19 cellular contexts compared by ENCODE assay signal in genomic region chr11:115184901-115185300, GRCh38.
"Had no signal": no experiment of that assay in that cellular context is flagged by ENCODE, and none has a peak within 500 bp of the region (broad histone marks: within the 10 kb centered on the region; RNA-seq: fewer than 3 reads in every experiment).

No MANE protein-coding gene starts in this region.

- H3K36me3 Mint-ChIP-seq: naive thymus-derived CD8-positive, alpha-beta T cell; stimulated activated memory B cell treated with anti-CD40 and anti-IgM and Interleukin-4, amounts not matched to agents 10 μg/mL and 1 μg/mL and 100 μg/mL, for 72 hours had no signal

- H3K4me1 Mint-ChIP-seq: naive thymus-derived CD8-positive, alpha-beta T cell; stimulated activated memory B cell treated with anti-CD40 and anti-IgM and Interleukin-4, amounts not matched to agents 10 μg/mL and 1 μg/mL and 100 μg/mL, for 72 hours; stimulated activated naive CD8-positive, alpha-beta T cell treated with anti-CD3 and anti-CD28 coated beads, Interleukin-15, amount 100 ng/mL, for 72 hours had no signal

- H3K9me3 ChIP-seq: mucosa of descending colon, right lobe of liver, spleen, testis had no signal

- H3K27ac ChIP-seq: hepatocyte, right lobe of liver, spleen, testis had no signal

- H3K27ac Mint-ChIP-seq: naive thymus-derived CD8-positive, alpha-beta T cell; stimulated activated memory B cell treated with anti-CD40 and anti-IgM and Interleukin-4, amounts not matched to agents 10 μg/mL and 1 μg/mL and 100 μg/mL, for 72 hours; stimulated activated naive CD8-positive, alpha-beta T cell treated with anti-CD3 and anti-CD28 coated beads, Interleukin-15, amount 100 ng/mL, for 72 hours had no signal

- H3K4me3 Mint-ChIP-seq: naive thymus-derived CD8-positive, alpha-beta T cell; neural crest cell; stimulated activated memory B cell treated with anti-CD40 and anti-IgM and Interleukin-4, amounts not matched to agents 10 μg/mL and 1 μg/mL and 100 μg/mL, for 72 hours; stimulated activated naive CD8-positive, alpha-beta T cell treated with anti-CD3 and anti-CD28 coated beads, Interleukin-15, amount 100 ng/mL, for 72 hours had no signal

- H3K27me3 ChIP-seq: hepatocyte, right lobe of liver, spleen, testis had no signal

- H3K9me3 Mint-ChIP-seq: neural crest cell; stimulated activated memory B cell treated with anti-CD40 and anti-IgM and Interleukin-4, amounts not matched to agents 10 μg/mL and 1 μg/mL and 100 μg/mL, for 72 hours; stimulated activated naive CD8-positive, alpha-beta T cell treated with anti-CD3 and anti-CD28 coated beads, Interleukin-15, amount 100 ng/mL, for 72 hours had no signal

- ATAC-seq: esophagus mucosa; mucosa of descending colon; naive thymus-derived CD8-positive, alpha-beta T cell; right lobe of liver; stimulated activated memory B cell treated with anti-CD40 and anti-IgM and Interleukin-4, amounts not matched to agents 10 μg/mL and 1 μg/mL and 100 μg/mL, for 72 hours; stimulated activated naive CD8-positive, alpha-beta T cell treated with anti-CD3 and anti-CD28 coated beads, Interleukin-15, amount 100 ng/mL, for 72 hours had no signal

- H3K36me3 ChIP-seq: right lobe of liver, spleen had no signal

- H3K4me1 ChIP-seq: spleen had no signal

- H3K4me3 ChIP-seq: hepatocyte, mucosa of descending colon, right lobe of liver, spleen, testis had no signal

- H3K4me2 ChIP-seq: hepatocyte had no signal

- DNase-seq: effector memory CD4-positive, alpha-beta T cell; glutamatergic neuron; kidney; left cardiac atrium; mammary epithelial cell; mucosa of descending colon; naive thymus-derived CD8-positive, alpha-beta T cell; right lobe of liver; spleen; stimulated activated CD4-positive, alpha-beta T cell treated with anti-CD3 and anti-CD28 coated beads, Interleukin-15, amount 100 ng/mL, for 24 hours; stimulated activated CD4-positive, alpha-beta T cell treated with anti-CD3 and anti-CD28 coated beads, Interleukin-1b, Interleukin-23, amount 100 ng/mL, for 48 hours; stimulated activated CD4-positive, alpha-beta T cell treated with anti-CD3 and anti-CD28 coated beads, Interleukin-4, amount 100 ng/mL, for 24 hours; stimulated activated naive CD8-positive, alpha-beta T cell treated with anti-CD3 and anti-CD28 coated beads, Interleukin-15, amount 100 ng/mL, for 72 hours; testis; trophoblast cell had no signal

- H3K27me3 Mint-ChIP-seq: stimulated activated naive CD8-positive, alpha-beta T cell treated with anti-CD3 and anti-CD28 coated beads, Interleukin-15, amount 100 ng/mL, for 72 hours had no signal
